2 cellular contexts compared by ENCODE assay signal in the genomic region with DNA sequence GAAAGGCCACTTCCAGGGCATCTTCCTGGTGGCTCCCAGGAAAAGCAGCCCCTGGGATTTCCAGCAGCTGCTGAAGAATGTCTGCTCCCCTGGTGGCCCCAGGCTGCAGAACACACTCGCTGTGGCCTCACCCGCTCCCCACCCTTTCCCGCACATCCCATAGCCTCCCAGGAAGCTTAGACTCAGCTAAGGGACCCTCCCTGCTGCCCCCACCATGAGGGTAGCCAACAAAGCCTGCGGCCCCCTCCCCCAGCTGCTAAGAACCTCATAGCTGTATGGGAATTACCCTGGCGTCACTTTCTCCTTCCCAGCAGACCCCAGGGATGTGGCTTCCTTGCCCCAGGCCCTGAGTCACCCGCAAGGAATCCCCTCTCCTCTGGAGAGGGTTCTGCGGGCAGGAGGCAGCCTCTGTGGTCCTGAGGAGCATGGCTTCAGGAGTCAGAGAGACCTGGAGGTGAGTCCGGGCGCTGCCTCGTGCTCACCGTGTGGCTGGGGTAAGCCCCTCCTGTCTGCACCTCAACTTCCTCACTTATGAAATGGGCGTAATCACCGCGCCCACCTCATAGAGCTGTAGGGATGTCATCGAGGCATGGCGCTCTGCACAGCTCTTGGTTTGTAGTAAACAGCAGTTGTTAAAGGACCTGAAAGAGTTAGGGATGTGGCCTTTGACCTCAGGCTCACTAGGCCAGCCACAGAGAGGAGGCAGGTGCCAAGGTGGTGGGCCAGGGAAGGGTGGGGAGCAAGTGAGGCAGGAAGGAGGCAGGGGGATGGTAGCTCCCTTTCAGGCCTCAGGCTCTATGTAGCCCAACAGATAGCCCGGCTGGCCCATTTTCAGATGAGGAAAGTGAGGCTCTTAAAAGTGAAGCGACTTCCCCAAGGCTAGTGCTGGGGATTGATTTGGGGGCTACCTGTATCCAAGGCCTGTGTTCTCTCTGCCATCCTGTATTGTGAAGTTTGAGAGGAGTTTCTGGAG.
TF ChIP-seq lines count a peak whose summit lies in the region.

No MANE protein-coding gene starts in this region.

TF ChIP-seq in IMR-90, 13 proteins besides CTCF, POLR2A, EP300 and RAD21:
- TF ChIP-seq FOS (IDR thresholded peaks at IDR 0.05; ENCODE audit: low read depth, low read length) (0 out of 2 replicates have a peak, but pooled peaks have one; percentile 1), CHD1 (IDR thresholded peaks at IDR 0.05; ENCODE audit: low read depth, low read length) (no peak)

TF ChIP-seq in H1, 55 proteins besides CTCF, POLR2A, EP300 and RAD21:
- TF ChIP-seq SIN3A (conservative IDR thresholded peaks at IDR 0.05 in 1 of 2, IDR thresholded peaks at IDR 0.05 in 1 of 2; ENCODE audit: low read depth in 1 of 2, low read length in 2 of 2) (no peak), KDM1A (IDR thresholded peaks at IDR 0.05; ENCODE audit: borderline replicate concordance, low read length) (no peak), TAF1 (IDR thresholded peaks at IDR 0.05; ENCODE audit: low read depth, low read length) (no peak), TAF7 (optimal IDR thresholded peaks at IDR 0.05; ENCODE audit: borderline replicate concordance, low read depth, low read length) (no peak)
